Comparison of ENCODE assay signal across 1 cellular context in genomic region chr6:149545754-149546471, GRCh38.
TF ChIP-seq lines count a peak whose summit lies in the region.

PPIL4 (minus strand) TSS chr6:149546043; CDS start chr6:149546005, 38 bp downstream.

TF ChIP-seq in K562, 482 proteins besides CTCF, POLR2A, EP300 and RAD21 (continued from another document and continues in another):
- TF ChIP-seq ZNF740 (CRISPR knock-in tag; IDR thresholded peaks at IDR 0.05) (peak; percentile 95), ZNF740 (tag; IDR thresholded peaks at IDR 0.05) (peak in 1 of 2 experiments; percentile 73; a peak in 1 of 4 replicates), TCF15 (CRISPR knock-in tag; IDR thresholded peaks at IDR 0.05) (no peak), ZNF239 (CRISPR knock-in tag; IDR thresholded peaks at IDR 0.05) (no peak), TEAD4 (IDR thresholded peaks at IDR 0.05; ENCODE audit: low read length) (no peak), TEAD4 (CRISPR knock-in tag; IDR thresholded peaks at IDR 0.05; ENCODE audit: borderline replicate concordance) (no peak), CREB3 (tag; conservative IDR thresholded peaks at IDR 0.05; ENCODE audit: low read depth) (no peak; the same call in 1 of the 2 replicates), ZZZ3 (IDR thresholded peaks at IDR 0.05) (peak; percentile 83; the same call in 1 of the 2 replicates), NFE2 (IDR thresholded peaks at IDR 0.05; ENCODE audit: low read depth) (peak; percentile 17; the same call in 1 of the 2 replicates), CAMTA2 (CRISPR knock-in tag; conservative IDR thresholded peaks at IDR 0.05) (no peak), CGGBP1 (CRISPR knock-in tag; IDR thresholded peaks at IDR 0.05) (peak; percentile 24), TAF7 (tag; IDR thresholded peaks at IDR 0.05) (peak; percentile 19; the same call in 1 of the 2 replicates), THRA (IDR thresholded peaks at IDR 0.05) (no peak), ESRRB (CRISPR knock-in tag; IDR thresholded peaks at IDR 0.05; ENCODE audit: borderline replicate concordance) (no peak; the same call in 1 of the 2 replicates), MTA2 (IDR thresholded peaks at IDR 0.05; ENCODE audit: low read depth) (no peak), SIN3A (IDR thresholded peaks at IDR 0.05; ENCODE audit: borderline replicate concordance in 2 of 2, control insufficient read depth in 1 of 2, low read depth in 2 of 2, low read length in 2 of 2) (peak; percentile 94 to 100), MGA (IDR thresholded peaks at IDR 0.05) (peak; percentile 62; the same call in 1 of the 2 replicates), LCOR (CRISPR knock-in tag; IDR thresholded peaks at IDR 0.05) (no peak; the same call in 1 of the 2 replicates), ZSCAN32 (CRISPR knock-in tag; IDR thresholded peaks at IDR 0.05) (0 out of 2 replicates have a peak, but pooled peaks have one; percentile 3), KLF13 (tag; IDR thresholded peaks at IDR 0.05; ENCODE audit: borderline replicate concordance, low read depth) (peak; percentile 86; the same call in 1 of the 2 replicates), MAFK (IDR thresholded peaks at IDR 0.05; ENCODE audit: low read length) (no peak), NFE2L1 (tag; IDR thresholded peaks at IDR 0.05; ENCODE audit: borderline replicate concordance, low read depth) (no peak), ZNF280A (IDR thresholded peaks at IDR 0.05; ENCODE audit: low read depth, partially characterized antibody) (no peak), MNT (conservative IDR thresholded peaks at IDR 0.05) (peak; percentile 97 to 99), KLF1 (tag; IDR thresholded peaks at IDR 0.05) (peak; percentile 94), EZH2 (IDR thresholded peaks at IDR 0.05; ENCODE audit: borderline replicate concordance, low read depth, low read length) (no peak), ZBTB33 (CRISPR knock-in tag; IDR thresholded peaks at IDR 0.05) (peak; percentile 21; the same call in 1 of the 2 replicates), YBX1 (IDR thresholded peaks at IDR 0.05) (no peak), BRD9 (IDR thresholded peaks at IDR 0.05; ENCODE audit: low read depth, partially characterized antibody) (no peak), DEAF1 (CRISPR knock-in tag; IDR thresholded peaks at IDR 0.05) (peak; percentile 68), TAF1 (IDR thresholded peaks at IDR 0.05; ENCODE audit: control insufficient read depth, extremely low read depth, insufficient read depth, low read length, severe bottlenecking) (peak; percentile 76), MEF2D (tag; conservative IDR thresholded peaks at IDR 0.05; ENCODE audit: low read depth) (no peak), FIP1L1 (IDR thresholded peaks at IDR 0.05; ENCODE audit: low read depth, low read length, poor library complexity, severe bottlenecking) (peak; percentile 81), ZNF134 (CRISPR knock-in tag; conservative IDR thresholded peaks at IDR 0.05) (no peak), ZNF76 (CRISPR knock-in tag; IDR thresholded peaks at IDR 0.05; ENCODE audit: borderline replicate concordance) (no peak)
